In the genomic region with DNA sequence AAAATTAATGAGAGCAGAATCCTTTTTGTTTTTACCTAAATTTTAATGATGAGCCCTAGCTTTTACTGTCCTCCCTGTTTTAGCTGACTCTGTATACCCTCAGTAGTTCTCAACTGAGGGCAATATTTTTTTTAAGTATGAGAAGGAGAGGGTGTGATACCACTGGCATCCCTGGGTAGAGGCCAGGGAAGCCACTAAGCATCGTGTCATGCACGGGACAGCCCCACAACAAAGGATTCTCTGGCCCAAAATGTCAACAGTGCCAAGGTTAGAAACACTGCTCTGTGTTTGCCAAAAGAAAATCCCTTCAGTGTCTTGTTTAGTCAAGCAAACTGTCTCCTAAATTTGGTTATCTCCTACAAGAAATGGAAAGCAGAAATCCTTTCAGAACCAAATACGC, we compare ENCODE assay signal across 16 cellular contexts.
"Had no signal": no experiment of that assay in that cellular context is flagged by ENCODE, and none has a peak within 500 bp of the region (broad histone marks: within the 10 kb centered on the region; RNA-seq: fewer than 3 reads in every experiment).

No MANE protein-coding gene starts in this region.

- H3K79me2 ChIP-seq: hepatocyte had no signal

- ATAC-seq: activated T-cell treated with anti-CD3 and anti-CD28 coated beads, Interleukin-2, amount 50 U/mL, for 72 hours; left lobe of liver; naive thymus-derived CD4-positive, alpha-beta T cell; T-helper 17 cell; upper lobe of right lung; WTC11 had no signal

- H3K36me3 ChIP-seq: ascending aorta, right atrium auricular region, thoracic aorta, upper lobe of right lung had no signal

- DNase-seq: activated CD4-positive, alpha-beta T cell treated with anti-CD3 and anti-CD28 coated beads for 4 hours; activated CD8-positive, alpha-beta memory T cell treated with anti-CD3 and anti-CD28 coated beads, Interleukin-2, amount 50 U/mL, for 48 hours; activated gamma-delta T cell treated with Interleukin-2 at 50 U/mL for 16 hours; activated T-cell treated with anti-CD3 and anti-CD28 coated beads, Interleukin-2, amount 50 U/mL, for 72 hours; islet precursor cell; naive thymus-derived CD4-positive, alpha-beta T cell; posterior cingulate gyrus; T-helper 17 cell; upper lobe of right lung had no signal

- H3K27me3 ChIP-seq: ascending aorta, hepatocyte, right atrium auricular region, upper lobe of right lung had no signal

- H3K4me3 ChIP-seq: ascending aorta, hepatocyte, right atrium auricular region, thoracic aorta, upper lobe of right lung had no signal

- H3K4me1 ChIP-seq: right atrium auricular region, upper lobe of right lung had no signal

- H3K4me2 ChIP-seq: hepatocyte had no signal

- H3K27ac ChIP-seq: epithelial cell of prostate, hepatocyte, right atrium auricular region, thoracic aorta, upper lobe of right lung had no signal

- H2AFZ ChIP-seq: hepatocyte had no signal

- H3K9me3 ChIP-seq: ascending aorta, right atrium auricular region, thoracic aorta, upper lobe of right lung had no signal
